In the genomic region with DNA sequence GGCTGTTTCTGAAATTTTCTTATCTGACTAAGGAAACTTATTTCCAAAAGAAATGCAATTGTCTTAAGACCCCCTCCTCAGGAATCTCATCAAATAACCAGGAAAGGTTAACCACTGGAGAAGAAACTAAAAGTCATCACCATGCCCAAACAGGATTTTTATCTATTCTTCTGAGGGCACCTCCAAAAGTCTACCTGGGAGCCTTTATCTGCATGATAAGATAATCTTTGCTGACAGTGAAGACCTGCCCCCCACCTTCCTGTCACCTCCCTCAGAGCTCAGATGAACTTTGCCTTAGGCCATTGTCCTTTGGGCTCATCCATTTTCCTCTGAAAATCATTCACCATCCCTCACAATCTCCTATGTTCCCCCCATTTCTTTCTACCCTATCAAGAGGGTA, we compare ENCODE assay signal across 19 cellular contexts.
A peak's percentile ranks its signal among the peaks of the same experiment; 100 is the strongest.
DNase-seq lines count a peak whose midpoint lies in the region; ATAC-seq and TF ChIP-seq lines count a peak whose summit lies in the region.
"Had no signal": no experiment of that assay in that cellular context is flagged by ENCODE, and none has a peak within 500 bp of the region (broad histone marks: within the 10 kb centered on the region; RNA-seq: fewer than 3 reads in every experiment).

No MANE protein-coding gene starts in this region.

- H3K36me3 ChIP-seq in heart right ventricle, result no peaks in the 10 kb centered on the region
- no peaks in the 10 kb centered on the region for H3K36me3 ChIP-seq in adipocyte (ENCODE audit: control insufficient read depth, insufficient read depth, low read length, severe bottlenecking)
- H3K36me3 ChIP-seq: BLaER1, SJCRH30 had no signal

- peaks cover 5 to 52% (median 34%) of the 10 kb centered on the region in 9 donors for H3K4me1 ChIP-seq in heart right ventricle
- H3K4me1 ChIP-seq in adipocyte (ENCODE audit: control insufficient read depth, insufficient read depth, low read length), result peaks cover 37% of the 10 kb centered on the region

- H3K27ac ChIP-seq in heart right ventricle, result peak overlapping the region in 8 of 10 donors; percentile 2 to 62 (median 48)
- H3K27ac ChIP-seq: BLaER1, SJCRH30 had no signal

- H3K9ac ChIP-seq in adipocyte (ENCODE audit: low read length), result peak overlapping the region; percentile 63
- H3K9ac ChIP-seq: BLaER1 had no signal

- no peaks in the 10 kb centered on the region for H3K27me3 ChIP-seq in heart right ventricle
- no peaks in the 10 kb centered on the region for H3K27me3 ChIP-seq in adipocyte (replicated peaks; ENCODE audit: control insufficient read depth, insufficient read depth, low read length)
- H3K27me3 ChIP-seq: BLaER1, SJCRH30 had no signal

- no peaks in the 10 kb centered on the region for H3K27me3 Mint-ChIP-seq in neural crest cell (ENCODE audit: low read depth)
- peaks cover 5% of the 10 kb centered on the region for H3K27me3 Mint-ChIP-seq in activated naive CD8-positive, alpha-beta T cell treated with anti-CD3 and anti-CD28 coated beads for 36 hours

- H3K4me1 Mint-ChIP-seq in neural crest cell, result peaks cover 18% of the 10 kb centered on the region
- H3K4me1 Mint-ChIP-seq in activated naive CD8-positive, alpha-beta T cell treated with anti-CD3 and anti-CD28 coated beads for 36 hours, result peaks cover 5% of the 10 kb centered on the region

- H3K36me3 Mint-ChIP-seq in neural crest cell (ENCODE audit: low read depth), result peaks cover 4% of the 10 kb centered on the region
- H3K36me3 Mint-ChIP-seq in activated naive CD8-positive, alpha-beta T cell treated with anti-CD3 and anti-CD28 coated beads for 36 hours, result no peaks in the 10 kb centered on the region
- H3K36me3 Mint-ChIP-seq: CD4-positive, CD25-positive, alpha-beta regulatory T cell had no signal

- H3K9me3 ChIP-seq in heart right ventricle (peaks cover 0 to 8% (median 0%) of the 10 kb centered on the region in 11 donors), adipocyte (ENCODE audit: control insufficient read depth, low read length) (peaks cover 1% of the 10 kb centered on the region)
- H3K9me3 ChIP-seq: SJCRH30 had no signal

- H3K4me3 Mint-ChIP-seq in neural crest cell, result no peak overlapping the region
- no peak overlapping the region for H3K4me3 Mint-ChIP-seq in activated naive CD8-positive, alpha-beta T cell treated with anti-CD3 and anti-CD28 coated beads for 36 hours
- H3K4me3 Mint-ChIP-seq: CD4-positive, CD25-positive, alpha-beta regulatory T cell had no signal

- TF ChIP-seq CTCF in heart right ventricle (IDR thresholded peaks at IDR 0.05), result no peak
- TF ChIP-seq CTCF in neural crest cell (conservative IDR thresholded peaks at IDR 0.05), result no peak

- peak overlapping the region; percentile 39 for H3K27ac Mint-ChIP-seq in neural crest cell (ENCODE audit: unreplicated experiment)
- no peak overlapping the region for H3K27ac Mint-ChIP-seq in activated naive CD8-positive, alpha-beta T cell treated with anti-CD3 and anti-CD28 coated beads for 36 hours
- H3K27ac Mint-ChIP-seq: CD4-positive, CD25-positive, alpha-beta regulatory T cell had no signal

- H3K9me3 Mint-ChIP-seq in neural crest cell, result peaks cover 6% of the 10 kb centered on the region
- H3K9me3 Mint-ChIP-seq in activated naive CD8-positive, alpha-beta T cell treated with anti-CD3 and anti-CD28 coated beads for 36 hours, result peaks cover 4% of the 10 kb centered on the region

- no peak overlapping the region for H3K4me3 ChIP-seq in heart right ventricle
- H3K4me3 ChIP-seq in adipocyte (ENCODE audit: low read length), result peak overlapping the region; percentile 33
- H3K4me3 ChIP-seq: BLaER1, SJCRH30 had no signal

- DNase-seq in heart right ventricle (no peak), left ventricle myocardium superior (no peak), adipocyte (ENCODE audit: low read depth) (no peak), neural crest cell (ENCODE audit: low read depth, low spot score) (no peak), NCI-H2227 (lab: John Stamatoyannopoulos, UW; ENCODE audit: unreplicated experiment) (no peak)
- no peak for DNase-seq in activated naive CD8-positive, alpha-beta T cell treated with anti-CD3 and anti-CD28 coated beads for 36 hours
- no peak for DNase-seq in activated effector memory CD4-positive, alpha-beta T cell treated with Interleukin-2 at 50 U/mL for 16 hours
- DNase-seq: 8988T; CD4-positive, CD25-positive, alpha-beta regulatory T cell; KBM-7; MV-4-11; NCI-H1105; NCI-H1436 treated with DMSO at 0.1 percent for 48 hours; NCI-H187 treated with DMSO at 0.1 percent for 48 hours; NCI-H2171 treated with DMSO at 0.1 percent for 48 hours; NCI-H524 treated with DMSO at 0.1 percent for 48 hours; NCI-H774; SJCRH30 had no signal

- ATAC-seq in heart right ventricle, result no peak
- no peak for ATAC-seq in left ventricle myocardium superior

- intact Hi-C loops in heart right ventricle (cut with DNase I) (no loop called here), left ventricle myocardium superior (cut with micrococcal nuclease) (no loop called here)
